ENCODE assay signal across 24 cellular contexts in genomic region chr10:124085680-124086079, GRCh38. TPM values are rescaled to one million over a fixed set of nuclear protein-coding genes. Genes with fewer than 3 reads are reported as not detected.
DNase-seq lines count a peak whose midpoint lies in the region; TF ChIP-seq lines count a peak whose summit lies in the region.
"Had no signal": no experiment of that assay in that cellular context is flagged by ENCODE, and none has a peak within 500 bp of the region (broad histone marks: within the 10 kb centered on the region; RNA-seq: fewer than 3 reads in every experiment).

No MANE protein-coding gene starts in this region.

- H3K36me3 ChIP-seq in BLaER1 = peaks cover 41% of the 10 kb centered on the region
- H3K36me3 ChIP-seq in OCI-LY1 (ENCODE audit: insufficient read depth, low read length) = peaks cover 11% of the 10 kb centered on the region
- H3K36me3 ChIP-seq in liver (ENCODE audit: control insufficient read depth in 4 of 4, insufficient read depth in 3 of 4, low read depth in 1 of 4, low read length in 3 of 4) = no peaks in the 10 kb centered on the region
- no peaks in the 10 kb centered on the region for H3K36me3 ChIP-seq in sigmoid colon
- H3K36me3 ChIP-seq: cardiac muscle cell, HAP-1, tibial nerve had no signal

- H3K27ac ChIP-seq in BLaER1 = peak overlapping the region; percentile 94
- H3K27ac ChIP-seq in OCI-LY1 (ENCODE audit: low read depth, low read length, poor library complexity, severe bottlenecking) = no peak overlapping the region
- peak overlapping the region; percentile 32 to 42 for H3K27ac ChIP-seq in liver (ENCODE audit: low read depth in 1 of 2, low read length in 2 of 2)
- peak overlapping the region; percentile 90 to 93 (median 91) for H3K27ac ChIP-seq in sigmoid colon
- H3K27ac ChIP-seq: A549, cardiac muscle cell, tibial nerve had no signal

- TF ChIP-seq CTCF in OCI-LY1 (IDR thresholded peaks at IDR 0.05; ENCODE audit: low read length) = no peak
- no peak for TF ChIP-seq CTCF in liver (IDR thresholded peaks at IDR 0.05; ENCODE audit: low read depth, low read length, missing input control)
- no peak for TF ChIP-seq CTCF in sigmoid colon (IDR thresholded peaks at IDR 0.05)

- no peak overlapping the region for H2AFZ ChIP-seq in OCI-LY1 (ENCODE audit: low read length)

- H3K9me2 ChIP-seq in OCI-LY1 (ENCODE audit: low read depth, low read length) = no peaks in the 10 kb centered on the region

- no peaks in the 10 kb centered on the region for H3F3A ChIP-seq in OCI-LY1 (ENCODE audit: insufficient read depth, low read length)

- TF ChIP-seq RAD21 in liver (IDR thresholded peaks at IDR 0.05) = no peak

- H3K4me2 ChIP-seq in BLaER1 (peak overlapping the region; percentile 99), OCI-LY1 (ENCODE audit: low read length) (peak overlapping the region; percentile 40; the same call in 1 of the 2 replicates)
- H3K4me2 ChIP-seq: A549 had no signal

- peaks cover 30% of the 10 kb centered on the region for H4K20me1 ChIP-seq in BLaER1
- no peaks in the 10 kb centered on the region for H4K20me1 ChIP-seq in OCI-LY1 (ENCODE audit: insufficient read depth, low read length)

- no peak for TF ChIP-seq EP300 in sigmoid colon (IDR thresholded peaks at IDR 0.05)

- no peaks in the 10 kb centered on the region for H3K79me2 ChIP-seq in OCI-LY1 (ENCODE audit: insufficient read depth, low read length)

- H3K9ac ChIP-seq in BLaER1 = peak overlapping the region; percentile 79
- H3K9ac ChIP-seq in OCI-LY1 (ENCODE audit: low read length) = no peak overlapping the region
- no peak overlapping the region for H3K9ac ChIP-seq in liver (ENCODE audit: low read depth in 1 of 2, low read length in 2 of 2)

- no peaks in the 10 kb centered on the region for H3K27me3 ChIP-seq in BLaER1
- no peaks in the 10 kb centered on the region for H3K27me3 ChIP-seq in OCI-LY1 (ENCODE audit: insufficient read depth, low read length)
- H3K27me3 ChIP-seq in liver (ENCODE audit: control insufficient read depth in 4 of 4, insufficient read depth in 4 of 4, low read length in 3 of 4) = no peaks in the 10 kb centered on the region
- H3K27me3 ChIP-seq in sigmoid colon = no peaks in the 10 kb centered on the region
- H3K27me3 ChIP-seq: tibial nerve had no signal

- H3K4me1 ChIP-seq in BLaER1 (peaks cover 99% of the 10 kb centered on the region), OCI-LY1 (ENCODE audit: insufficient read depth, low read length, severe bottlenecking) (peaks cover 98% of the 10 kb centered on the region), liver (ENCODE audit: control insufficient read depth in 4 of 4, insufficient read depth in 4 of 4, low read length in 3 of 4) (peaks cover 0 to 6% (median 2%) of the 10 kb centered on the region in 4 donors), sigmoid colon (peaks cover 0 to 79% (median 68%) of the 10 kb centered on the region in 4 donors)
- H3K4me1 ChIP-seq: HAP-1 had no signal

- DNase-seq in sigmoid colon (peak; percentile 66), activated gamma-delta T cell (lab: John Stamatoyannopoulos, UW) (no peak), NCI-H1417 (lab: John Stamatoyannopoulos, UW) (no peak), inferior parietal cortex (ENCODE audit: extremely low spot score) (no peak), NCI-H2029 treated with DMSO at 0.1 percent for 48 hours (lab: John Stamatoyannopoulos, UW) (no peak)
- DNase-seq: activated B cell treated with CpG ODN at 0.5 μM for 24 hours; activated naive CD4-positive, alpha-beta T cell treated with anti-CD3 and anti-CD28 coated beads, Interleukin-2, amount 50 U/mL, for 16 hours; anterior cingulate cortex; DND-41; NCI-H1694 treated with DMSO at 0.1 percent for 48 hours; NCI-H2171 treated with DMSO at 0.1 percent for 48 hours; occipital lobe; retina; SHP77; stimulated activated CD4-positive, alpha-beta T cell treated with anti-CD3 and anti-CD28 coated beads, Interleukin-4, amount 100 ng/mL, for 1 hour; stimulated activated naive CD4-positive, alpha-beta T cell treated with Interleukin-2 at 50 U/mL for 16 hours; T1000 had no signal

- 78% methylated on average over 7 of the region's 7 CpGs for WGBS in liver
- WGBS in sigmoid colon, 2 donors = 79 to 85% methylated on average over 7 of the region's 7 CpGs

- no peak for TF ChIP-seq POLR2A in sigmoid colon (IDR thresholded peaks at IDR 0.05)

- H3K9me3 ChIP-seq in BLaER1 = no peaks in the 10 kb centered on the region
- no peaks in the 10 kb centered on the region for H3K9me3 ChIP-seq in OCI-LY1 (ENCODE audit: low read length)
- no peaks in the 10 kb centered on the region for H3K9me3 ChIP-seq in liver (ENCODE audit: control insufficient read depth in 4 of 4, low read length in 3 of 4)
- H3K9me3 ChIP-seq in sigmoid colon = no peaks in the 10 kb centered on the region
- H3K9me3 ChIP-seq: A549, HAP-1, tibial nerve had no signal

- intact Hi-C loops in sigmoid colon (cut with DNase I) = no loop called here

- peak overlapping the region; percentile 61 for H3K4me3 ChIP-seq in BLaER1
- no peak overlapping the region for H3K4me3 ChIP-seq in OCI-LY1 (ENCODE audit: low read depth, low read length, poor library complexity, severe bottlenecking)
- no peak overlapping the region for H3K4me3 ChIP-seq in liver (ENCODE audit: low read depth in 1 of 3, low read length in 3 of 3)
- H3K4me3 ChIP-seq in sigmoid colon = no peak overlapping the region
- H3K4me3 ChIP-seq: A549, cardiac muscle cell, HAP-1, tibial nerve had no signal

TF ChIP-seq in liver, 16 proteins besides CTCF, POLR2A, EP300 and RAD21:
- TF ChIP-seq FOXA1 (IDR thresholded peaks at IDR 0.05) (no peak), JUND (IDR thresholded peaks at IDR 0.05) (no peak), HNF4G (IDR thresholded peaks at IDR 0.05) (no peak), ATF3 (IDR thresholded peaks at IDR 0.05) (no peak), RXRA (IDR thresholded peaks at IDR 0.05) (no peak)

RNA-seq across cellular contexts. Expression of gene CHST15, which starts 7.7 kb away (rescaled TPM):
- total RNA-seq in liver = 10 to 100 TPM in 1 of 2 donors, 1 to 10 TPM in 1; 5.8 to 16.5 TPM
- 1 to 10 TPM; 2.9 to 7.1 TPM for polyA plus RNA-seq in liver
- total RNA-seq in sigmoid colon = 10 to 100 TPM; 29.9 to 57.9 (median 43.8) TPM
- 1 to 10 TPM; 2.4 to 8.7 (median 3.5) TPM for polyA plus RNA-seq in sigmoid colon
